In genomic region chr5:171400169-171400568, GRCh38 we compare ENCODE assay signal across 16 cellular contexts. TPM values are rescaled to one million over a fixed set of nuclear protein-coding genes. Genes with fewer than 3 reads are reported as not detected.
"Had no signal": no experiment of that assay in that cellular context is flagged by ENCODE, and none has a peak within 500 bp of the region (broad histone marks: within the 10 kb centered on the region; RNA-seq: fewer than 3 reads in every experiment).

No MANE protein-coding gene starts in this region.

- H3K27ac Mint-ChIP-seq: activated B cell treated with CpG ODN at 0.5 μM for 24 hours; T-helper 1 cell treated with Interleukin-12 subunit alpha and Interleukin-12 subunit beta and Interleukin-4 antibody, amounts not matched to agents 30 μg/mL and 1 μg/mL, for 36 hours had no signal

- H3K27me3 ChIP-seq: adrenal gland, left lung, thyroid gland, uterus had no signal

- H3K27ac ChIP-seq: adrenal gland, coronary artery, epithelial cell of prostate, left lung, thyroid gland, uterus had no signal

- ATAC-seq: left lung; natural killer cell treated with Interleukin-12 subunit alpha and Interleukin-12 subunit beta and Interleukin-15 and Interleukin-18, amount 100 ng/mL, for 72 hours; SK-N-SH treated with all-trans-retinoic acid at 6 μM for 48 hours had no signal

- H3K4me1 ChIP-seq: thyroid gland, uterus had no signal

- H3K27me3 Mint-ChIP-seq: activated B cell treated with CpG ODN at 0.5 μM for 24 hours; natural killer cell treated with Interleukin-12 subunit alpha and Interleukin-12 subunit beta and Interleukin-15 and Interleukin-18, amount 100 ng/mL, for 72 hours had no signal

- H3K9me3 ChIP-seq: adrenal gland, left lung, thyroid gland, uterus had no signal

- H3K4me3 Mint-ChIP-seq: activated B cell treated with CpG ODN at 0.5 μM for 24 hours; natural killer cell treated with Interleukin-12 subunit alpha and Interleukin-12 subunit beta and Interleukin-15 and Interleukin-18, amount 100 ng/mL, for 72 hours; T-helper 1 cell treated with Interleukin-12 subunit alpha and Interleukin-12 subunit beta and Interleukin-4 antibody, amounts not matched to agents 30 μg/mL and 1 μg/mL, for 36 hours had no signal

- H3K4me3 ChIP-seq: adrenal gland, coronary artery, left lung, thyroid gland, uterus had no signal

- H3K36me3 ChIP-seq: uterus had no signal

- FAIRE-seq: keratinocyte had no signal

- DNase-seq: activated B cell treated with CpG ODN at 0.5 μM for 24 hours; activated CD4-positive, alpha-beta T cell treated with anti-CD3 and anti-CD28 coated beads, Interleukin-2, amount 50 U/mL, for 4 hours; activated gamma-delta T cell treated with Interleukin-2 at 50 U/mL for 16 hours; adrenal gland; effector CD4-positive, alpha-beta T cell; left lung; stimulated activated CD4-positive, alpha-beta T cell treated with anti-CD3 and anti-CD28 coated beads, Interleukin-15, amount 100 ng/mL, for 24 hours; stimulated activated CD4-positive, alpha-beta T cell treated with anti-CD3 and anti-CD28 coated beads, Interleukin-4, amount 100 ng/mL, for 4 hours; thyroid gland; uterus had no signal

- H3K9me3 Mint-ChIP-seq: activated B cell treated with CpG ODN at 0.5 μM for 24 hours; natural killer cell treated with Interleukin-12 subunit alpha and Interleukin-12 subunit beta and Interleukin-15 and Interleukin-18, amount 100 ng/mL, for 72 hours; T-helper 1 cell treated with Interleukin-12 subunit alpha and Interleukin-12 subunit beta and Interleukin-4 antibody, amounts not matched to agents 30 μg/mL and 1 μg/mL, for 36 hours had no signal

RNA-seq across cellular contexts. Expression of gene FGF18, which starts 19.3 kb away (rescaled TPM):
- total RNA-seq: activated B cell treated with CpG ODN at 0.5 μM for 24 hours had no signal
